In the genomic region with DNA sequence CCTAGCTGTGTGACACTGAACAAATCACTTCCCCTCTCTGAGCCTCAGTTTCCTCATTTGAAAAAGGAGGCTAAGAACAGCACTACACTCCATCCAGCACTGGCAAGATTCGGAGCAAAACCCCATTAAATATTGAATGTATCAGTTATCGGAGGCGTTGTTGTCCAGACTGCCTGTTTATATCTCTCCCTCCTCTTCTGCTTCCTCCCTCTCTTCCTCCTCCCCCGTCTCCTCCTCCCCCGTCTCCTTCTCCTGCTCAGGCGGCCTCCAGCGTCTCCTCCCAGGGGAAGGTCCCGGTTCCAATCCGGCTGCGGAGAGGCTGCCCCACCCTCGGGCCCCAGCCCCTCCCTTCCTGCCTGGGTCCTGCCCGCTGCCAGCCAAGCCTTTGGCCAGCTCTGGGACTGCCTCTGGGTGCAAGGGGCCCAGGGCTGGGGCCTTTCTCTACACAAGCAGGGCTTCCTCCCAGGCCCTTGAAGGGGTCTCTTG, we compare ENCODE assay signal across 8 cellular contexts. TPM values are rescaled to one million over a fixed set of nuclear protein-coding genes. Genes with fewer than 3 reads are reported as not detected.
DNase-seq lines count a peak whose midpoint lies in the region; ATAC-seq and TF ChIP-seq lines count a peak whose summit lies in the region.

No MANE protein-coding gene starts in this region.

- H3K36me3 Mint-ChIP-seq in activated CD4-positive, alpha-beta T cell treated with anti-CD3 and anti-CD28 coated beads, Interleukin-2, amount 10 ng/mL, durations not matched to agents 24 days and 14 days (ENCODE audit: low read depth), result no peaks in the 10 kb centered on the region
- no peaks in the 10 kb centered on the region for H3K36me3 Mint-ChIP-seq in T-helper 17 cell (ENCODE audit: low read depth)
- no peaks in the 10 kb centered on the region for H3K36me3 Mint-ChIP-seq in neural crest cell (ENCODE audit: low read depth)

- H3K4me3 ChIP-seq in fibroblast of pulmonary artery (replicated peaks; ENCODE audit: low read depth, low read length), result peak overlapping the region; percentile 87

- no peak overlapping the region for H3K27ac Mint-ChIP-seq in activated CD4-positive, alpha-beta T cell treated with anti-CD3 and anti-CD28 coated beads, Interleukin-2, amount 10 ng/mL, durations not matched to agents 24 days and 14 days
- H3K27ac Mint-ChIP-seq in T-helper 17 cell, result peak overlapping the region; percentile 98
- no peak overlapping the region for H3K27ac Mint-ChIP-seq in neural crest cell (ENCODE audit: unreplicated experiment)

- intact Hi-C loops in activated CD4-positive, alpha-beta T cell treated with anti-CD3 and anti-CD28 coated beads, Interleukin-2, amount 10 ng/mL, durations not matched to agents 24 days and 14 days (cut with micrococcal nuclease), result no loop called here

- H3K4me3 Mint-ChIP-seq in activated CD4-positive, alpha-beta T cell treated with anti-CD3 and anti-CD28 coated beads, Interleukin-2, amount 10 ng/mL, durations not matched to agents 24 days and 14 days, result peak overlapping the region; percentile 97
- peak overlapping the region; percentile 76 for H3K4me3 Mint-ChIP-seq in T-helper 17 cell
- H3K4me3 Mint-ChIP-seq in neural crest cell, result peak overlapping the region; percentile 83

- H3K4me1 Mint-ChIP-seq in activated CD4-positive, alpha-beta T cell treated with anti-CD3 and anti-CD28 coated beads, Interleukin-2, amount 10 ng/mL, durations not matched to agents 24 days and 14 days, result peaks cover 37% of the 10 kb centered on the region
- peaks cover 39% of the 10 kb centered on the region for H3K4me1 Mint-ChIP-seq in T-helper 17 cell
- H3K4me1 Mint-ChIP-seq in neural crest cell, result peaks cover 67% of the 10 kb centered on the region

- ATAC-seq in T-helper 17 cell (no peak), GM21825 (IDR thresholded peaks at IDR 0.05; ENCODE audit: unreplicated experiment) (no peak)

- no peaks in the 10 kb centered on the region for H3K27me3 Mint-ChIP-seq in activated CD4-positive, alpha-beta T cell treated with anti-CD3 and anti-CD28 coated beads, Interleukin-2, amount 10 ng/mL, durations not matched to agents 24 days and 14 days
- H3K27me3 Mint-ChIP-seq in T-helper 17 cell (no peaks in the 10 kb centered on the region), neural crest cell (ENCODE audit: low read depth) (peaks cover 52% of the 10 kb centered on the region)

- DNase-seq in activated CD4-positive, alpha-beta T cell treated with anti-CD3 and anti-CD28 coated beads, Interleukin-2, amount 10 ng/mL, durations not matched to agents 24 days and 14 days, result peak; percentile 76
- DNase-seq in activated CD4-positive, alpha-beta T cell treated with anti-CD3 and anti-CD28 coated beads, Interleukin-2, amount 50 U/mL, for 1 hour, result no peak
- DNase-seq in T-helper 17 cell (no peak), fibroblast of pulmonary artery (ENCODE audit: low read depth) (peak; percentile 86), neural crest cell (ENCODE audit: low read depth, low spot score) (no peak), RPMI8226 (no peak), NCI-H446 treated with DMSO at 0.1 percent for 48 hours (lab: John Stamatoyannopoulos, UW) (no peak)

- H3K9me3 ChIP-seq in T-helper 17 cell (ENCODE audit: control insufficient read depth, low read length, poor library complexity, severe bottlenecking), result no peaks in the 10 kb centered on the region

- no peak for TF ChIP-seq CTCF in fibroblast of pulmonary artery (IDR thresholded peaks at IDR 0.05; ENCODE audit: low read length, missing control alignments)
- no peak for TF ChIP-seq CTCF in neural crest cell (conservative IDR thresholded peaks at IDR 0.05)

- no peaks in the 10 kb centered on the region for H3K9me3 Mint-ChIP-seq in activated CD4-positive, alpha-beta T cell treated with anti-CD3 and anti-CD28 coated beads, Interleukin-2, amount 10 ng/mL, durations not matched to agents 24 days and 14 days
- no peaks in the 10 kb centered on the region for H3K9me3 Mint-ChIP-seq in neural crest cell

RNA-seq across cellular contexts. Expression of gene RRAS, which starts 2.0 kb away (rescaled TPM):
- 4.1 and 5.0 TPM in 2 replicates for total RNA-seq in activated CD4-positive, alpha-beta T cell treated with anti-CD3 and anti-CD28 coated beads, Interleukin-2, amount 10 ng/mL, durations not matched to agents 24 days and 14 days
- 1 to 10 TPM; 6.6 to 9.1 TPM for total RNA-seq in T-helper 17 cell
- 1.2 and 2.3 TPM in 2 replicates for total RNA-seq in neural crest cell

RNA-seq across cellular contexts. Expression of gene SCAF1, which starts 4.1 kb away (rescaled TPM):
- total RNA-seq in activated CD4-positive, alpha-beta T cell treated with anti-CD3 and anti-CD28 coated beads, Interleukin-2, amount 10 ng/mL, durations not matched to agents 24 days and 14 days, result 75.0 and 84.9 TPM in 2 replicates
- total RNA-seq in T-helper 17 cell (10 to 100 TPM; 34.1 to 36.3 TPM), neural crest cell (89.6 and 91.9 TPM in 2 replicates)

RNA-seq across cellular contexts. Expression of gene IRF3, which starts 27.7 kb away (rescaled TPM):
- total RNA-seq in activated CD4-positive, alpha-beta T cell treated with anti-CD3 and anti-CD28 coated beads, Interleukin-2, amount 10 ng/mL, durations not matched to agents 24 days and 14 days, result 146 and 151 TPM in 2 replicates
- total RNA-seq in T-helper 17 cell, result 100 to 1,000 TPM; 162 to 181 TPM
- total RNA-seq in neural crest cell, result 70.0 and 76.0 TPM in 2 replicates

RNA-seq across cellular contexts. Expression of gene BCL2L12, which starts 27.8 kb away (rescaled TPM):
- 69.3 and 72.0 TPM in 2 replicates for total RNA-seq in activated CD4-positive, alpha-beta T cell treated with anti-CD3 and anti-CD28 coated beads, Interleukin-2, amount 10 ng/mL, durations not matched to agents 24 days and 14 days
- 10 to 100 TPM; 10.2 to 15.6 TPM for total RNA-seq in T-helper 17 cell
- 92.4 and 99.5 TPM in 2 replicates for total RNA-seq in neural crest cell

RNA-seq across cellular contexts. Expression of gene PRMT1, which starts 39.2 kb away (rescaled TPM):
- total RNA-seq in activated CD4-positive, alpha-beta T cell treated with anti-CD3 and anti-CD28 coated beads, Interleukin-2, amount 10 ng/mL, durations not matched to agents 24 days and 14 days, result 510 and 512 TPM in 2 replicates
- total RNA-seq in T-helper 17 cell (10 to 100 TPM; 83.9 to 97.7 TPM), neural crest cell (454 and 470 TPM in 2 replicates)

Comparison
In these comparisons a context has a peak if more than half of its experiments do, and no peak if none do; other contexts are left out.
1. DNase-seq: peak in activated CD4-positive, alpha-beta T cell treated with anti-CD3 and anti-CD28 coated beads, Interleukin-2, amount 10 ng/mL, durations not matched to agents 24 days and 14 days (single experiment) and fibroblast of pulmonary artery (single experiment); none in activated CD4-positive, alpha-beta T cell treated with anti-CD3 and anti-CD28 coated beads, Interleukin-2, amount 50 U/mL, for 1 hour (single experiment), T-helper 17 cell (0 of 3), neural crest cell (single experiment), RPMI8226 (single experiment) and NCI-H446 treated with DMSO at 0.1 percent for 48 hours (single experiment).
2. Peak in every context shown above with its lines, with median percentiles within 50 percentile points of each other: H3K4me3 Mint-ChIP-seq.